ENCODE assay signal across 5 cellular contexts in the genomic region with DNA sequence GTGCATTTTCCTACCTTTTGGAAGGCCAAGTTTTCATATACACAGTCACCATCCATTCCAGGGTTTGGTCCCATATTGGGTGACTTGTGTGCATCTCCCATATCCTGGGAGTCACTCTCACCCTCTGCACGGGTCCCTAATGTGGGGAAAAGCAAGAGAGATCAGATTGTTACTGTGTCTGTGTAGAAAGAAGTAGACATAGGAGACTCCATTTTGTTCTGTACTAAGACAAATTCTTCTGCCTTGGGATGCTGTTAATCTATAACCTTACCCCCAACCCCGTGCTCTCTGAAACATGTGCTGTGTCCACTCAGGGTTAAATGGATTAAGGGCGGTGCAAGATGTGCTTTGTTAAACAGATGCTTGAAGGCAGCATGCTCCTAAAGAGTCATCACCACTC. TPM values are rescaled to one million over a fixed set of nuclear protein-coding genes. Genes with fewer than 3 reads are reported as not detected.
"Had no signal": no experiment of that assay in that cellular context is flagged by ENCODE, and none has a peak within 500 bp of the region (broad histone marks: within the 10 kb centered on the region; RNA-seq: fewer than 3 reads in every experiment).

No MANE protein-coding gene starts in this region.

RNA-seq across cellular contexts. Expression of gene TULP2, which starts 9.0 kb away (rescaled TPM):
- total RNA-seq: activated CD4-positive, alpha-beta T cell treated with anti-CD3 and anti-CD28 coated beads, Interleukin-2, amount 10 ng/mL, durations not matched to agents 7 days and 5 days; activated CD8-positive, alpha-beta T cell treated with anti-CD3 and anti-CD28 coated beads, Interleukin-2, amount 10 ng/mL, durations not matched to agents 7 days and 5 days; activated T-helper 2 cell treated with anti-CD3 and anti-CD28 coated beads, Interferon-gamma antibody, Interleukin-2, Interleukin-4, amounts not matched to agents 10 μg/mL and 5 μg/mL and 100 μg/mL, durations not matched to agents 14 hours and 24 hours and 36 hours; ascending aorta; bronchial epithelial cell had no signal

RNA-seq across cellular contexts. Expression of gene DHDH, which starts 44.0 kb away (rescaled TPM):
- total RNA-seq: activated T-helper 2 cell treated with anti-CD3 and anti-CD28 coated beads, Interferon-gamma antibody, Interleukin-2, Interleukin-4, amounts not matched to agents 10 μg/mL and 5 μg/mL and 100 μg/mL, durations not matched to agents 14 hours and 24 hours and 36 hours; ascending aorta had no signal
